ENCODE assay signal across 1 cellular context in genomic region chr7:127892488-127893314, GRCh38.
TF ChIP-seq lines count a peak whose summit lies in the region.

No MANE protein-coding gene starts in this region.

TF ChIP-seq in K562, 482 proteins besides CTCF, POLR2A, EP300 and RAD21 (continues in another document):
- no peak for TF ChIP-seq MGA (IDR thresholded peaks at IDR 0.05)
- peak; percentile 63; the same call in 1 of the 2 replicates for TF ChIP-seq MBD2 (IDR thresholded peaks at IDR 0.05; ENCODE audit: borderline replicate concordance, low read depth)
- TF ChIP-seq ZFP36 (IDR thresholded peaks at IDR 0.05; ENCODE audit: low read depth, low read length, partially characterized antibody) = peak; percentile 20
- TF ChIP-seq NFXL1 (CRISPR knock-in tag; IDR thresholded peaks at IDR 0.05) = 0 out of 2 replicates have a peak, but pooled peaks have one; percentile 23
- TF ChIP-seq CREB1 (IDR thresholded peaks at IDR 0.05) = peak; percentile 32; the same call in 1 of the 2 replicates
- no peak for TF ChIP-seq CREB1 (CRISPR knock-in tag; IDR thresholded peaks at IDR 0.05)
- 0 out of 2 replicates have a peak, but pooled peaks have one; percentile 7 for TF ChIP-seq JUNB (CRISPR knock-in tag; conservative IDR thresholded peaks at IDR 0.05)
- TF ChIP-seq SMARCA4 (IDR thresholded peaks at IDR 0.05) = peak; percentile 97
- peak; percentile 35; the same call in 1 of the 2 replicates for TF ChIP-seq L3MBTL2 (IDR thresholded peaks at IDR 0.05)
- peak; percentile 19; the same call in 1 of the 2 replicates for TF ChIP-seq IFI16 (CRISPR knock-in tag; IDR thresholded peaks at IDR 0.05)
- TF ChIP-seq CBX3 (IDR thresholded peaks at IDR 0.05; ENCODE audit: borderline replicate concordance in 1 of 2, low read length in 2 of 2) = peak in 1 of 2 experiments; percentile 89; a peak in 1 of 3 replicates
- no peak for TF ChIP-seq ZZZ3 (IDR thresholded peaks at IDR 0.05)
- 0 out of 2 replicates have a peak, but pooled peaks have one; percentile 17 for TF ChIP-seq GABPA (tag; conservative IDR thresholded peaks at IDR 0.05; ENCODE audit: low read depth)
- TF ChIP-seq ARID3A (IDR thresholded peaks at IDR 0.05; ENCODE audit: borderline replicate concordance, low read depth, low read length) = 0 out of 2 replicates have a peak, but pooled peaks have one; percentile 69
- TF ChIP-seq TBP (optimal IDR thresholded peaks at IDR 0.05; ENCODE audit: low read depth, low read length) = no peak
- no peak for TF ChIP-seq NFYB (IDR thresholded peaks at IDR 0.05; ENCODE audit: extremely low read depth, insufficient read length)
- TF ChIP-seq MEF2D (tag; conservative IDR thresholded peaks at IDR 0.05; ENCODE audit: low read depth) = no peak
- peak; percentile 83 for TF ChIP-seq SMAD4 (CRISPR knock-in tag; conservative IDR thresholded peaks at IDR 0.05)
- TF ChIP-seq NRF1 (conservative IDR thresholded peaks at IDR 0.05 in 1 of 2, IDR thresholded peaks at IDR 0.05 in 1 of 2) = no peak
- no peak for TF ChIP-seq ID3 (CRISPR knock-in tag; IDR thresholded peaks at IDR 0.05)
- TF ChIP-seq ID3 (tag; IDR thresholded peaks at IDR 0.05) = peak; percentile 93
- no peak for TF ChIP-seq HEY1 (CRISPR knock-in tag; IDR thresholded peaks at IDR 0.05; ENCODE audit: borderline replicate concordance)
- no peak for TF ChIP-seq THRA (IDR thresholded peaks at IDR 0.05)
- TF ChIP-seq BRD9 (IDR thresholded peaks at IDR 0.05; ENCODE audit: low read depth, partially characterized antibody) = peak; percentile 50
- TF ChIP-seq ZNF24 (IDR thresholded peaks at IDR 0.05) = 0 out of 2 replicates have a peak, but pooled peaks have one; percentile 17
- 0 out of 2 replicates have a peak, but pooled peaks have one; percentile 45 for TF ChIP-seq MECOM (CRISPR knock-in tag; IDR thresholded peaks at IDR 0.05)
- TF ChIP-seq TFAP4 (CRISPR knock-in tag; IDR thresholded peaks at IDR 0.05; ENCODE audit: borderline replicate concordance) = peak; percentile 64; the same call in 1 of the 2 replicates
- TF ChIP-seq BHLHE40 (IDR thresholded peaks at IDR 0.05; ENCODE audit: low read length) = peak; percentile 63; the same call in 1 of the 2 replicates
- TF ChIP-seq ADNP (tag; IDR thresholded peaks at IDR 0.05) = peak; percentile 51; the same call in 1 of the 2 replicates
- 0 out of 2 replicates have a peak, but pooled peaks have one; percentile 64 for TF ChIP-seq EHMT2 (IDR thresholded peaks at IDR 0.05)
- 0 out of 2 replicates have a peak, but pooled peaks have one; percentile 29 for TF ChIP-seq ZNF212 (CRISPR knock-in tag; IDR thresholded peaks at IDR 0.05)
- TF ChIP-seq MTA1 (IDR thresholded peaks at IDR 0.05; ENCODE audit: borderline replicate concordance) = peak; percentile 76
- TF ChIP-seq MNT (conservative IDR thresholded peaks at IDR 0.05) = peak in 1 of 2 experiments; percentile 56; a peak in 2 of 4 replicates
- TF ChIP-seq TRIM28 (IDR thresholded peaks at IDR 0.05) = peak; percentile 90
- TF ChIP-seq REST (CRISPR knock-in tag; IDR thresholded peaks at IDR 0.05; ENCODE audit: low read depth) = 0 out of 2 replicates have a peak, but pooled peaks have one; percentile 19
- peak; percentile 83 for TF ChIP-seq ZFX (CRISPR knock-in tag; IDR thresholded peaks at IDR 0.05)
